In the genomic region with DNA sequence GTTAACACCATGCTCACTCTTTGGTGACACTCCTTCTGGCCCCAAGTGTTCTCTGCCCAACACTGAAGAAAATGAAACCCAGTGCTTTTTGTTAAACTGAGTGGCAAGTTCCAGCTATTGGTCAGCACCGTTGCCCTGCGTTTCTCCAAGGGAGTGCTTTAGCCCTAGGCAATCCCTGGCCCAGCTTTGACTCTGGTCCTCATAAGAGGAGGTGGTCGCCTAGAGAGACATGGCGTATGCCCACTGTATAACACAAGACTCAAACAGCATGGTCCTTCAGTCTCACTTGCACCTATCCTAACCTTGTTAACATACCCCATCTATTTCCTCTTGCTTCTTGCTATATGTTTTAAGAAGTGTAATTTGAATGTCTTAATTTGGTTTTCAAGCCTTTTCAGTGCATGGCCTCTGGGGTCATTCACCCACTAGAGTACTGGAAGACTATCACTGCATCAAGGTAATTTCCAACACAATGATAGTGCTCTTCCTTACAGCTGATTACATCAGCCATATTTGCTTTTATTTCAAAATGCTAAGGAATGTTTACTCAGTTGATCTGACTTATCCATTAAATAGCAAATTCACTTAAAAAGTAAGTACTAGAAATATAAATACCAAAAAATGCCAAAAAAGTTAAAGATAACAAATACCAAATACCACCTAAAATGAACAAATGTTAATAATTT, we compare ENCODE assay signal across 28 cellular contexts.
"Had no signal": no experiment of that assay in that cellular context is flagged by ENCODE, and none has a peak within 500 bp of the region (broad histone marks: within the 10 kb centered on the region; RNA-seq: fewer than 3 reads in every experiment).

No MANE protein-coding gene starts in this region.

- H3K4me1 ChIP-seq: Peyer's patch, SJCRH30 had no signal

- H3K36me3 ChIP-seq: brain microvascular endothelial cell, Peyer's patch, SJCRH30 had no signal

- H3K9me3 Mint-ChIP-seq: activated CD4-positive, alpha-beta memory T cell treated with anti-CD3 and anti-CD28 coated beads, Interleukin-2, amount 10 ng/mL, durations not matched to agents 7 days and 5 days; activated naive CD4-positive, alpha-beta T cell treated with anti-CD3 and anti-CD28 coated beads, Interleukin-2, amount 50 U/mL, for 24 hours had no signal

- H3K27ac Mint-ChIP-seq: activated CD4-positive, alpha-beta memory T cell treated with anti-CD3 and anti-CD28 coated beads, Interleukin-2, amount 10 ng/mL, durations not matched to agents 7 days and 5 days; activated CD4-positive, alpha-beta T cell treated with anti-CD3 and anti-CD28 coated beads for 36 hours; activated naive CD4-positive, alpha-beta T cell treated with anti-CD3 and anti-CD28 coated beads, Interleukin-2, amount 50 U/mL, for 24 hours had no signal

- H3K4me1 Mint-ChIP-seq: activated CD4-positive, alpha-beta memory T cell treated with anti-CD3 and anti-CD28 coated beads, Interleukin-2, amount 10 ng/mL, durations not matched to agents 7 days and 5 days; activated CD4-positive, alpha-beta T cell treated with anti-CD3 and anti-CD28 coated beads for 36 hours; activated naive CD4-positive, alpha-beta T cell treated with anti-CD3 and anti-CD28 coated beads, Interleukin-2, amount 50 U/mL, for 24 hours had no signal

- H3K36me3 Mint-ChIP-seq: activated naive CD4-positive, alpha-beta T cell treated with anti-CD3 and anti-CD28 coated beads, Interleukin-2, amount 50 U/mL, for 24 hours had no signal

- H3K27me3 ChIP-seq: Peyer's patch, SJCRH30 had no signal

- H3K9me3 ChIP-seq: Peyer's patch, SJCRH30, SK-N-SH had no signal

- DNase-seq: activated CD4-positive, alpha-beta memory T cell treated with anti-CD3 and anti-CD28 coated beads, Interleukin-2, amount 10 ng/mL, durations not matched to agents 7 days and 5 days; activated CD4-positive, alpha-beta T cell treated with anti-CD3 and anti-CD28 coated beads for 36 hours; activated CD4-positive, alpha-beta T cell treated with anti-CD3 and anti-CD28 coated beads, Interleukin-2, amount 50 U/mL, for 1 hour; activated CD8-positive, alpha-beta memory T cell treated with anti-CD3 and anti-CD28 coated beads, Interleukin-2, amount 50 U/mL, for 4 hours; activated effector memory CD4-positive, alpha-beta T cell treated with Interleukin-2 at 50 U/mL for 16 hours; activated naive CD4-positive, alpha-beta T cell; activated T-cell treated with anti-CD3 and anti-CD28 coated beads, Interleukin-2, amount 50 U/mL, for 1 hour; amygdala; brain microvascular endothelial cell; cerebellar nuclear complex; Kasumi-1; NCI-H1048; NCI-H146; NCI-H187 treated with DMSO at 0.1 percent for 48 hours; NCI-H2081 treated with DMSO at 0.1 percent for 48 hours; NCI-H2171 treated with DMSO at 0.1 percent for 48 hours; NCI-H226; NCI-H510A; NCI-H526 treated with DMSO at 0.1 percent for 48 hours; NCI-H82; Peyer's patch; Right ventricle myocardium superior; SJCRH30; SK-N-SH; T-helper 1 cell had no signal

- H3K4me3 ChIP-seq: Peyer's patch, SJCRH30 had no signal

- H3K4me3 Mint-ChIP-seq: activated CD4-positive, alpha-beta memory T cell treated with anti-CD3 and anti-CD28 coated beads, Interleukin-2, amount 10 ng/mL, durations not matched to agents 7 days and 5 days; activated CD4-positive, alpha-beta T cell treated with anti-CD3 and anti-CD28 coated beads for 36 hours; activated naive CD4-positive, alpha-beta T cell treated with anti-CD3 and anti-CD28 coated beads, Interleukin-2, amount 50 U/mL, for 24 hours had no signal

- ATAC-seq: activated CD4-positive, alpha-beta T cell treated with anti-CD3 and anti-CD28 coated beads for 36 hours had no signal

- H3K27ac ChIP-seq: brain microvascular endothelial cell, Peyer's patch, RWPE1, SJCRH30, VCaP had no signal
